In the genomic region with DNA sequence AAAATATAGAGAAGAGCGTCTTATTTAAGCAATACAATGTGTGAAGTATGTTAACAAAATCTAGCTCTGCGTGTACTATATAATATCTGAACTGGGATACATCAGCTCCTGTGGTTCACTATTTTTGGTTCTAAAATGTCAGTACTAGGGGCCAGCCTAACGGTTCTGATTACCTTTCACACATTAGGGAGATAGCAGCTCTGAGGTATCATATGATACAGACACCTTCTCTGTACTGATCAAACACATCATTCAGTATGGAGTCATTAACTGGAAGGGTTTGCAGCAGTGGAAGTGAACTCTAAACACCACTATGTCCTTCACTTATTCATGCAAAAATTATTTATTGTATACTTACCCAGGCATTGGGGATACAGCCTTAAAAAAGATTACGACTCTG, we compare ENCODE assay signal across 8 cellular contexts. TPM values are rescaled to one million over a fixed set of nuclear protein-coding genes. Genes with fewer than 3 reads are reported as not detected.
A peak's percentile ranks its signal among the peaks of the same experiment; 100 is the strongest.
DNase-seq lines count a peak whose midpoint lies in the region; ATAC-seq and TF ChIP-seq lines count a peak whose summit lies in the region.

No MANE protein-coding gene starts in this region.

- H3K36me3 Mint-ChIP-seq in natural killer cell treated with Interleukin-12 subunit alpha and Interleukin-12 subunit beta and Interleukin-15 and Interleukin-18, amount 100 ng/mL, for 72 hours: peaks cover 6% of the 10 kb centered on the region

- H3K9ac ChIP-seq in BLaER1 treated with 17β-estradiol and CSF1 and Interleukin-3, amounts not matched to agents 10 nM and 100 nM: peak overlapping the region; percentile 89 to 97 (median 92)
- H3K9ac ChIP-seq in KMS-11 (peak overlapping the region; percentile 88), mammary epithelial cell (ENCODE audit: insufficient read depth, low read length) (peak overlapping the region; percentile 85)

- in situ Hi-C loops in mammary epithelial cell (cut with MboI; ENCODE audit: low sequenced_read_pairs in 2 of 2): no loop called here

- intact Hi-C loops in mammary epithelial cell (cut with micrococcal nuclease): loop anchor here (2.0 kb wide), 2 partner anchors 63 to 229 kb away; no protein-coding TSS in a partner anchor

- peaks cover 0 to 4% (median 0%) of the 10 kb centered on the region in 11 experiments; a peak in 2 of 22 replicates for H3K9me3 ChIP-seq in BLaER1 treated with 17β-estradiol and CSF1 and Interleukin-3, amounts not matched to agents 10 nM and 100 nM (replicated peaks in 1 of 11)
- no peaks in the 10 kb centered on the region for H3K9me3 ChIP-seq in mammary epithelial cell (replicated peaks; ENCODE audit: insufficient read depth, low read length)

- no peaks in the 10 kb centered on the region for H3K27me3 Mint-ChIP-seq in natural killer cell treated with Interleukin-12 subunit alpha and Interleukin-12 subunit beta and Interleukin-15 and Interleukin-18, amount 100 ng/mL, for 72 hours

- H3K79me2 ChIP-seq in KMS-11 (ENCODE audit: insufficient read depth, low read depth) (peaks cover 22% of the 10 kb centered on the region), mammary epithelial cell (ENCODE audit: insufficient read depth, low read length) (peaks cover 29% of the 10 kb centered on the region)

- H3K4me1 ChIP-seq in BLaER1 treated with 17β-estradiol and CSF1 and Interleukin-3, amounts not matched to agents 10 nM and 100 nM: peaks cover 57 to 70% (median 64%) of the 10 kb centered on the region in 10 experiments
- peaks cover 57% of the 10 kb centered on the region for H3K4me1 ChIP-seq in KMS-11 (ENCODE audit: low read depth, poor library complexity, severe bottlenecking)
- peaks cover 24% of the 10 kb centered on the region for H3K4me1 ChIP-seq in mammary epithelial cell (ENCODE audit: insufficient read depth, low read length)

- no TSS peak for BruUV-seq in mammary epithelial cell (replicated peaks; lab: Mats Ljungman, UMichigan)

- peaks cover 0 to 20% (median 11%) of the 10 kb centered on the region in 11 experiments; a peak in 12 of 22 replicates for H4K20me1 ChIP-seq in BLaER1 treated with 17β-estradiol and CSF1 and Interleukin-3, amounts not matched to agents 10 nM and 100 nM
- H4K20me1 ChIP-seq in KMS-11 (ENCODE audit: insufficient read depth): no peaks in the 10 kb centered on the region
- H4K20me1 ChIP-seq in mammary epithelial cell (ENCODE audit: insufficient read depth, low read length): no peaks in the 10 kb centered on the region

- CTCF ChIA-PET in mammary epithelial cell (lab: Charles Lee; ENCODE audit: low non-redundant PET): no interaction called here

- no peak for ATAC-seq in natural killer cell treated with Interleukin-12 subunit alpha and Interleukin-12 subunit beta and Interleukin-15 and Interleukin-18, amount 100 ng/mL, for 72 hours

- no peaks in the 10 kb centered on the region for H3K27me3 ChIP-seq in BLaER1 treated with 17β-estradiol and CSF1 and Interleukin-3, amounts not matched to agents 10 nM and 100 nM
- H3K27me3 ChIP-seq in KMS-11 (ENCODE audit: insufficient read depth, low read depth): no peaks in the 10 kb centered on the region
- no peaks in the 10 kb centered on the region for H3K27me3 ChIP-seq in mammary epithelial cell (ENCODE audit: insufficient read depth, low read length)

- TF ChIP-seq CTCF in KMS-11 (conservative IDR thresholded peaks at IDR 0.05; ENCODE audit: low read depth, low read length): no peak
- TF ChIP-seq CTCF in mammary epithelial cell (conservative IDR thresholded peaks at IDR 0.05 in 1 of 2, IDR thresholded peaks at IDR 0.05 in 1 of 2; ENCODE audit: extremely low read depth in 1 of 2, insufficient read depth in 1 of 2, low read depth in 1 of 2, low read length in 2 of 2): no peak

- dilution Hi-C loops in mammary epithelial cell (cut with HindIII; ENCODE audit: low sequenced_read_pairs): loop anchor here (5.0 kb wide), 1 partner anchor 106 kb away; no protein-coding TSS in a partner anchor

- H3K27ac ChIP-seq in BLaER1 treated with 17β-estradiol and CSF1 and Interleukin-3, amounts not matched to agents 10 nM and 100 nM: peak overlapping the region; percentile 78 to 98 (median 95)
- H3K27ac ChIP-seq in KMS-11 (peak overlapping the region; percentile 86), mammary epithelial cell (ENCODE audit: insufficient read depth, low read depth, low read length) (peak overlapping the region; percentile 87)

- peak overlapping the region; percentile 90 for H3K4me3 Mint-ChIP-seq in natural killer cell treated with Interleukin-12 subunit alpha and Interleukin-12 subunit beta and Interleukin-15 and Interleukin-18, amount 100 ng/mL, for 72 hours

- DNase-seq in mammary epithelial cell: no peak
- no peak for DNase-seq in natural killer cell treated with Interleukin-12 subunit alpha and Interleukin-12 subunit beta and Interleukin-15 and Interleukin-18, amount 100 ng/mL, for 72 hours (ENCODE audit: low spot score)
- DNase-seq in 8988T: no peak
- no peak for DNase-seq in GM19238 (ENCODE audit: insufficient read length, low spot score)
- DNase-seq in GOT3 (lab: John Stamatoyannopoulos, UW): no peak
- no peak for DNase-seq in T1000 (lab: John Stamatoyannopoulos, UW)

- 82% methylated on average over 4 of the region's 4 CpGs for WGBS in mammary epithelial cell (ENCODE audit: low coverage, missing lambda C conversion rate)

- no peaks in the 10 kb centered on the region for H3K36me3 ChIP-seq in BLaER1 treated with 17β-estradiol and CSF1 and Interleukin-3, amounts not matched to agents 10 nM and 100 nM
- no peaks in the 10 kb centered on the region for H3K36me3 ChIP-seq in KMS-11 (ENCODE audit: insufficient read depth)
- no peaks in the 10 kb centered on the region for H3K36me3 ChIP-seq in mammary epithelial cell (ENCODE audit: insufficient read depth, low read length)

- H3K4me1 Mint-ChIP-seq in natural killer cell treated with Interleukin-12 subunit alpha and Interleukin-12 subunit beta and Interleukin-15 and Interleukin-18, amount 100 ng/mL, for 72 hours (ENCODE audit: low read depth in 2 of 2): peaks cover 62 to 75% of the 10 kb centered on the region in 2 donors

- H2AFZ ChIP-seq in KMS-11 (ENCODE audit: low read depth): peak overlapping the region; percentile 78
- H2AFZ ChIP-seq in mammary epithelial cell (ENCODE audit: low read depth, low read length): peak overlapping the region; percentile 91

- peak overlapping the region; percentile 82 to 97 (median 90) for H3K4me2 ChIP-seq in BLaER1 treated with 17β-estradiol and CSF1 and Interleukin-3, amounts not matched to agents 10 nM and 100 nM
- H3K4me2 ChIP-seq in KMS-11: peak overlapping the region; percentile 84
- H3K4me2 ChIP-seq in mammary epithelial cell (ENCODE audit: insufficient read depth, low read depth, low read length): peak overlapping the region; percentile 93

- peak overlapping the region; percentile 74 to 90 (median 78) for H3K4me3 ChIP-seq in BLaER1 treated with 17β-estradiol and CSF1 and Interleukin-3, amounts not matched to agents 10 nM and 100 nM
- H3K4me3 ChIP-seq in KMS-11 (IDR thresholded peaks at IDR 0.05; ENCODE audit: insufficient read depth, low read depth, low read length) (no peak overlapping the region), mammary epithelial cell (replicated peaks in 1 of 3; ENCODE audit: insufficient read depth in 1 of 3, low read depth in 2 of 3, low read length in 3 of 3) (peak overlapping the region; percentile 85 to 94 (median 86))

- peak overlapping the region; percentile 93 to 95 for H3K27ac Mint-ChIP-seq in natural killer cell treated with Interleukin-12 subunit alpha and Interleukin-12 subunit beta and Interleukin-15 and Interleukin-18, amount 100 ng/mL, for 72 hours

- H3K9me3 Mint-ChIP-seq in natural killer cell treated with Interleukin-12 subunit alpha and Interleukin-12 subunit beta and Interleukin-15 and Interleukin-18, amount 100 ng/mL, for 72 hours: no peaks in the 10 kb centered on the region

RNA-seq across cellular contexts. Expression of a gene that starts 2.1 kb away (rescaled TPM):
- 10 to 100 TPM; 38.5 to 77.5 TPM for total RNA-seq in mammary epithelial cell
- polyA plus RNA-seq in mammary epithelial cell: 17.7 TPM
- 71.7 TPM for polyA minus RNA-seq in mammary epithelial cell
- 100 to 1,000 TPM; 108 to 180 TPM for total RNA-seq in natural killer cell treated with Interleukin-12 subunit alpha and Interleukin-12 subunit beta and Interleukin-15 and Interleukin-18, amount 100 ng/mL, for 72 hours

RNA-seq across cellular contexts. Expression of a gene that starts 57.5 kb away (rescaled TPM):
- 10 to 100 TPM in 1 of 2 donors, 1 to 10 TPM in 1; 2.8 to 14.3 TPM for total RNA-seq in mammary epithelial cell
- 41.6 TPM for polyA plus RNA-seq in mammary epithelial cell
- 73.1 TPM for polyA minus RNA-seq in mammary epithelial cell
- 100 to 1,000 TPM; 103 to 301 TPM for total RNA-seq in natural killer cell treated with Interleukin-12 subunit alpha and Interleukin-12 subunit beta and Interleukin-15 and Interleukin-18, amount 100 ng/mL, for 72 hours

Comparison
In these comparisons a context has a peak if more than half of its experiments do, and no peak if none do; other contexts are left out.
1. RNA of a gene that starts 57.5 kb away (total RNA-seq): 103 to 301 TPM in natural killer cell treated with Interleukin-12 subunit alpha and Interleukin-12 subunit beta and Interleukin-15 and Interleukin-18, amount 100 ng/mL, for 72 hours; 2.8 to 14.3 TPM in mammary epithelial cell; every median in the first group is over 4 times any median in the second.
2. Peak in every context shown above with its lines, with median percentiles within 50 percentile points of each other: H3K27ac ChIP-seq, H3K4me2 ChIP-seq and H3K9ac ChIP-seq.